Comparison of ENCODE assay signal across 8 cellular contexts in the genomic region with DNA sequence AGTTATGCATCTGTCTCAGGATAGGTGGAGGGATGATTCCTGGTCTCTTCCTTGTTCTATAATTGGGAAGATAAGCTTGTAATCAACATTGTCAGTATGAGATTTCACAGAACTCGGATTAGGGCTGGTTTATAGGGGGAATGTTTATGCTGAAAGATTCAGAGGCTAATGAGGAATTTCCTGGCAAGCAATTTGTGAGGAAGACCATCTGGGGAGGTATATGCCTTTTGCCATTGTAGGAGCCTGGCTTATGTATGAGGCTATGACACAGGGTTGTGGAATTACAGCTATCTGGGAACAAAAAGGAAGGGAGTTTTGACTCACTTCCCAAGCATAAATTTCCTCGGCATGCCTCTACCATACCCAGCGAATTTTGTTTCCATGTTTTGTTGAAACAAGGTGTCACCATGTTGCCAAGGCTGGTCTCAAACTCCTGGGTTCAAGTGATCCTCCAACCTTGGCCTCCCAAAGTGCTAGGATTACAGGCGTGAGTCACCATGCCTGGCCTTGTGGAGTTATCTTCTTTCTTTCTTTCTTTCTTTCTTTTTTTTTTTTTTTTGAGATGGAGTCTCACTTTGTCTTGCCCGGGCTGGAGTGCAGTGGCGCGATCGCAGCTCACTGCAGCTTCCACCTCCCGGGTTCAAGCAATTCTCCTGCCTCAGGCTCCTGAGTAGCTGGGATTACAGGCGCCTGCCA. TPM values are rescaled to one million over a fixed set of nuclear protein-coding genes. Genes with fewer than 3 reads are reported as not detected.
DNase-seq lines count a peak whose midpoint lies in the region; ATAC-seq and TF ChIP-seq lines count a peak whose summit lies in the region.
"Had no signal": no experiment of that assay in that cellular context is flagged by ENCODE, and none has a peak within 500 bp of the region (broad histone marks: within the 10 kb centered on the region; RNA-seq: fewer than 3 reads in every experiment).

No MANE protein-coding gene starts in this region.

- peak; percentile 64 to 97 for TF ChIP-seq EP300 in SK-N-SH (IDR thresholded peaks at IDR 0.05; ENCODE audit: borderline replicate concordance in 1 of 2, low read depth in 1 of 2, low read length in 1 of 2)

- TF ChIP-seq CTCF in SK-N-SH (IDR thresholded peaks at IDR 0.05) (0 out of 2 replicates have a peak, but pooled peaks have one; percentile 1), fibroblast of mammary gland (conservative IDR thresholded peaks at IDR 0.05; ENCODE audit: control insufficient read depth, insufficient read depth, low read depth, low read length) (no peak), retinal pigment epithelial cell (conservative IDR thresholded peaks at IDR 0.05; ENCODE audit: low read depth, low read length) (no peak)

- POLR2A ChIA-PET in SK-N-SH (lab: Yijun Ruan, JAX), result interaction anchor here (7.5 kb wide), 1 partner anchor 14 kb away, joined by 98 read pairs; the partner anchor contains the start of genes AP4M1 and MCM7

- CTCF ChIA-PET in SK-N-SH (lab: Yijun Ruan, JAX), result interaction anchor here (1.5 to 8.5 kb wide), 2 partner anchors 44 to 94 kb away, joined by 5 to 59 read pairs; no protein-coding TSS in a partner anchor

- H3K27ac ChIP-seq in SK-N-SH (ENCODE audit: low read depth in 2 of 2, low read length in 1 of 2), result peak overlapping the region; percentile 84 to 98; a peak in 3 of 4 replicates

- H4K20me1 ChIP-seq in SK-N-SH (ENCODE audit: insufficient read depth), result no peaks in the 10 kb centered on the region

- peaks cover 56% of the 10 kb centered on the region for H3F3A ChIP-seq in SK-N-SH (replicated peaks; ENCODE audit: insufficient read depth)

- H3K27me3 ChIP-seq in SK-N-SH (ENCODE audit: insufficient read depth), result no peaks in the 10 kb centered on the region

- DNase-seq in GM04503 (ENCODE audit: low read depth) (peak; percentile 99), SK-N-SH (peak; percentile 50), fibroblast of mammary gland (ENCODE audit: low read depth) (peak; percentile 97), retinal pigment epithelial cell (ENCODE audit: low read depth) (peak; percentile 78), anterior cingulate cortex (lab: John Stamatoyannopoulos, UW) (no peak)
- DNase-seq in stimulated activated naive CD4-positive, alpha-beta T cell (lab: John Stamatoyannopoulos, UW), result no peak
- DNase-seq: erythroblast had no signal

- H3K79me2 ChIP-seq in SK-N-SH (ENCODE audit: insufficient read depth), result peaks cover 41% of the 10 kb centered on the region

- H3K4me3 ChIP-seq in SK-N-SH (ENCODE audit: low read depth in 2 of 2, low read length in 1 of 2) (peak overlapping the region in 1 of 2 experiments; percentile 15; a peak in 1 of 4 replicates), fibroblast of mammary gland (ENCODE audit: control insufficient read depth, low read depth, low read length) (no peak overlapping the region), retinal pigment epithelial cell (ENCODE audit: low read length) (no peak overlapping the region)

- H2AFZ ChIP-seq in SK-N-SH (ENCODE audit: low read depth), result peak overlapping the region; percentile 7; the same call in 1 of the 2 replicates

- no peaks in the 10 kb centered on the region for H3K9me2 ChIP-seq in SK-N-SH

- H3K4me2 ChIP-seq in SK-N-SH, result peak overlapping the region; percentile 93

- peaks cover 18 to 20% of the 10 kb centered on the region in 2 experiments for H3K36me3 ChIP-seq in SK-N-SH (replicated peaks in 1 of 2; ENCODE audit: control insufficient read depth in 1 of 2, insufficient read depth in 2 of 2, low read length in 1 of 2)

- ATAC-seq in HG02759 (IDR thresholded peaks at IDR 0.05; ENCODE audit: unreplicated experiment), result no peak

- WGBS in SK-N-SH (ENCODE audit: low lambda C conversion rate), result 59% methylated on average over 10 of the region's 10 CpGs

- H3K9me3 ChIP-seq in SK-N-SH, result no peaks in the 10 kb centered on the region

- no peak for TF ChIP-seq RAD21 in SK-N-SH (IDR thresholded peaks at IDR 0.05; ENCODE audit: low read length)

- peaks cover 13 to 33% of the 10 kb centered on the region in 2 experiments; a peak in 3 of 4 replicates for H3K4me1 ChIP-seq in SK-N-SH (ENCODE audit: control insufficient read depth in 1 of 2, insufficient read depth in 2 of 2, low read depth in 1 of 2, low read length in 1 of 2)

- H3K9ac ChIP-seq in SK-N-SH, result peak overlapping the region; percentile 62

TF ChIP-seq in SK-N-SH, 30 proteins besides CTCF, POLR2A, EP300 and RAD21 (continues in another document):
- peak; percentile 92; the same call in 1 of the 2 replicates for TF ChIP-seq SIN3A (IDR thresholded peaks at IDR 0.05; ENCODE audit: borderline replicate concordance, low read depth, low read length)
- peak; percentile 63; the same call in 1 of the 2 replicates for TF ChIP-seq ELF1 (IDR thresholded peaks at IDR 0.05)
- TF ChIP-seq, protein P1, sequence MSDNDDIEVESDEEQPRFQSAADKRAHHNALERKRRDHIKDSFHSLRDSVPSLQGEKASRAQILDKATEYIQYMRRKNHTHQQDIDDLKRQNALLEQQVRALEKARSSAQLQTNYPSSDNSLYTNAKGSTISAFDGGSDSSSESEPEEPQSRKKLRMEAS (IDR thresholded peaks at IDR 0.05; ENCODE audit: low read depth), result peak; percentile 82
- no peak for TF ChIP-seq USF2 (IDR thresholded peaks at IDR 0.05; ENCODE audit: borderline replicate concordance, low read depth, low read length)
- TF ChIP-seq USF1 (IDR thresholded peaks at IDR 0.05; ENCODE audit: borderline replicate concordance, low read depth), result 0 out of 2 replicates have a peak, but pooled peaks have one; percentile 25
- TF ChIP-seq FOSL2 (IDR thresholded peaks at IDR 0.05; ENCODE audit: borderline replicate concordance, low read depth), result peak; percentile 94
- peak; percentile 42 for TF ChIP-seq CHD2 (IDR thresholded peaks at IDR 0.05; ENCODE audit: low read length, partially characterized antibody)
- peak; percentile 96 for TF ChIP-seq POLR2AphosphoS5 (IDR thresholded peaks at IDR 0.05; ENCODE audit: low read depth, low read length)
- TF ChIP-seq NRF1 (IDR thresholded peaks at IDR 0.05; ENCODE audit: low read depth, low read length), result no peak
- peak; percentile 85 for TF ChIP-seq ZBTB33 (IDR thresholded peaks at IDR 0.05; ENCODE audit: borderline replicate concordance, low read depth)
- no peak for TF ChIP-seq EZH2phosphoT487 (IDR thresholded peaks at IDR 0.05; ENCODE audit: borderline replicate concordance, low read depth)
- 0 out of 2 replicates have a peak, but pooled peaks have one; percentile 45 for TF ChIP-seq YY1 (IDR thresholded peaks at IDR 0.05; ENCODE audit: low read depth)
- no peak for TF ChIP-seq SMC3 (IDR thresholded peaks at IDR 0.05; ENCODE audit: low read depth, low read length)
- TF ChIP-seq RFX5 (IDR thresholded peaks at IDR 0.05; ENCODE audit: low read length), result no peak
- TF ChIP-seq GATA2 (CRISPR knock-in tag; IDR thresholded peaks at IDR 0.05), result no peak

RNA-seq across cellular contexts. Expression of gene COPS6, which starts 1.6 kb away (rescaled TPM):
- 413 and 435 TPM in 2 replicates for polyA plus RNA-seq in SK-N-SH (2012; rRNA removed)
- 340 and 388 TPM in 2 replicates for polyA plus RNA-seq in SK-N-SH (2012; cell fraction: cytosol; rRNA removed)
- polyA plus RNA-seq in SK-N-SH (2012; cell fraction: nucleus; rRNA removed), result 259 and 284 TPM in 2 replicates

RNA-seq across cellular contexts. Expression of gene ZNF3, which starts 5.7 kb away (rescaled TPM):
- 30.5 and 45.2 TPM in 2 replicates for polyA plus RNA-seq in SK-N-SH (2012; rRNA removed)
- polyA plus RNA-seq in SK-N-SH (2012; cell fraction: cytosol; rRNA removed), result 20.6 and 23.4 TPM in 2 replicates
- polyA plus RNA-seq in SK-N-SH (2012; cell fraction: nucleus; rRNA removed), result 141 and 204 TPM in 2 replicates

RNA-seq across cellular contexts. Expression of gene MCM7, which starts 14.0 kb away (rescaled TPM):
- 235 and 241 TPM in 2 replicates for polyA plus RNA-seq in SK-N-SH (2012; rRNA removed)
- 104 and 136 TPM in 2 replicates for polyA plus RNA-seq in SK-N-SH (2012; cell fraction: cytosol; rRNA removed)
- 652 and 744 TPM in 2 replicates for polyA plus RNA-seq in SK-N-SH (2012; cell fraction: nucleus; rRNA removed)

RNA-seq across cellular contexts. Expression of gene AP4M1, which starts 14.2 kb away (rescaled TPM):
- 35.0 and 39.2 TPM in 2 replicates for polyA plus RNA-seq in SK-N-SH (2012; rRNA removed)
- 22.7 and 25.0 TPM in 2 replicates for polyA plus RNA-seq in SK-N-SH (2012; cell fraction: cytosol; rRNA removed)
- 110 and 133 TPM in 2 replicates for polyA plus RNA-seq in SK-N-SH (2012; cell fraction: nucleus; rRNA removed)

RNA-seq across cellular contexts. Expression of gene TAF6, which starts 32.0 kb away (rescaled TPM):
- polyA plus RNA-seq in SK-N-SH (2012; rRNA removed), result 31.7 and 70.5 TPM in 2 replicates
- 27.8 and 39.3 TPM in 2 replicates for polyA plus RNA-seq in SK-N-SH (2012; cell fraction: cytosol; rRNA removed)
- polyA plus RNA-seq in SK-N-SH (2012; cell fraction: nucleus; rRNA removed), result 97.8 and 115 TPM in 2 replicates

Comparison
In these comparisons a context has a peak if more than half of its experiments do, and no peak if none do; other contexts are left out.
1. DNase-seq: peak in GM04503 (single experiment), SK-N-SH (single experiment), fibroblast of mammary gland (single experiment) and retinal pigment epithelial cell (single experiment); none in anterior cingulate cortex (0 of 58) and stimulated activated naive CD4-positive, alpha-beta T cell (0 of 6).